8 cellular contexts compared by ENCODE assay signal in the genomic region with DNA sequence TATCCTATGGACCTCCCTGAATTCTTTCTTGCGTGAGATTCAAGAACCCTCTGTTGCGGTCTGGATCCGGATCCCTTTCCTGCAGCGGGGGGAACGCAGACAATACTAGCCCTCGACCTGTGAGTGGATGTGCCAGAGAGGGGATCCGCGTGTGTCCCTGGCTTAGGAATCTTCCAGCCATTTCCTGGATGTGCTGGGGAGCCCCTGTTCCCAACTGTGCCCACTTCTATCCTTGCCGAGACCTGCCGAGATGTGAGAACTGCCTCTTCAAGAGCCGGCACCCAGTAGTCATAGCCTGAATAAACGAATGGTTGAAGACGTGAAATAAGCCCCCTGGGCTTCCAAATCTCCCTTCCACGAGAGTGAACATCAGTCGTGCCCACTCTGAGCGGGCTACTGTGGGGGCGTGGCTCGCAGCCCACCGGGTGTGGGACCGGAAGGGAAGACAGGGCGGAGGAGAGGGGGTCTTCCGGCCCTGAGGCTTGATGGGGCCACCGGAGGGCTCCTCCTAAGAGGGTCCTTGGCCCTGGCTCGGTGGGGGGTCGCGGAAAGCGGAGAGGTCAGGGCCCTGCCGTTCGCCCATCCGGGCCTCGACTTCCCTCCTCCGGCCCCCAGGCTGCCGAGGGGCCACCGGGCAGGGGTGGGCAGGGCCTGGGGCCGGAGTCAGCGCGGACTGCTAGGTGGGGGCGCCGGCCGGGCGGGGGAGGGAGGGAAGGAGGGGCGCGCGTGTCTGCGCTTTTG. TPM values are rescaled to one million over a fixed set of nuclear protein-coding genes. Genes with fewer than 3 reads are reported as not detected.
DNase-seq lines count a peak whose midpoint lies in the region; ATAC-seq, FAIRE-seq and TF ChIP-seq lines count a peak whose summit lies in the region.

No MANE protein-coding gene starts in this region.

- H2BK15ac ChIP-seq in H1 (ENCODE audit: low read length) = 0 out of 2 replicates have a peak overlapping the region, but pooled peaks have one; percentile 61

- no peaks in the 10 kb centered on the region for H3K79me1 ChIP-seq in H1 (ENCODE audit: low read depth, low read length)

- no peak overlapping the region; the same call in 1 of the 2 replicates for H4K8ac ChIP-seq in H1 (ENCODE audit: extremely low read depth, insufficient read depth, low read length)

- H3K56ac ChIP-seq in H1 (replicated peaks; ENCODE audit: insufficient read length, low read depth, low read length) = peak overlapping the region; percentile 71

- H3K4me1 ChIP-seq in Karpas-422 (ENCODE audit: low read length) (peaks cover 19% of the 10 kb centered on the region), H1 (replicated peaks in 1 of 4; ENCODE audit: control insufficient read depth in 3 of 4, insufficient read depth in 4 of 4, low read length in 3 of 4) (peaks cover 6 to 11% (median 8%) of the 10 kb centered on the region in 4 experiments)

- no peak overlapping the region for H2BK20ac ChIP-seq in H1 (ENCODE audit: low read length)

- no peaks in the 10 kb centered on the region for H3K27me3 ChIP-seq in Karpas-422 (ENCODE audit: low read length)
- no peaks in the 10 kb centered on the region; a peak in 1 of 7 replicates for H3K27me3 ChIP-seq in H1 (replicated peaks in 1 of 4; ENCODE audit: control insufficient read depth in 3 of 4, extremely low read depth in 1 of 4, insufficient read depth in 3 of 4, low read length in 3 of 4)

- H3K4me3 Mint-ChIP-seq in natural killer cell treated with Interleukin-12 subunit alpha and Interleukin-12 subunit beta and Interleukin-15 and Interleukin-18, amount 100 ng/mL, for 72 hours = peak overlapping the region; percentile 85

- H3K9me3 ChIP-seq in Karpas-422 (ENCODE audit: low read length) (no peaks in the 10 kb centered on the region), H1 (ENCODE audit: insufficient read depth in 2 of 2, low read depth in 1 of 2, low read length in 1 of 2) (no peaks in the 10 kb centered on the region)

- H3K9me2 ChIP-seq in Karpas-422 (replicated peaks; ENCODE audit: insufficient read depth, low read length) = no peaks in the 10 kb centered on the region

- no peak overlapping the region for H3K14ac ChIP-seq in H1 (ENCODE audit: insufficient read length)

- peak overlapping the region; percentile 91 for H3K4me2 ChIP-seq in Karpas-422 (ENCODE audit: low read depth, low read length, poor library complexity, severe bottlenecking)
- peak overlapping the region; percentile 92 to 97 for H3K4me2 ChIP-seq in H1 (ENCODE audit: insufficient read depth in 1 of 2, low read depth in 2 of 2, low read length in 2 of 2)

- H3K4me3 ChIP-seq in Karpas-422 (ENCODE audit: low read length) = peak overlapping the region; percentile 97
- H3K4me3 ChIP-seq in H1 (ENCODE audit: extremely low read depth in 1 of 4, insufficient read depth in 2 of 4, low read depth in 3 of 4, low read length in 4 of 4) = peak overlapping the region; percentile 66 to 100 (median 76)

- no peak overlapping the region for H2AK5ac ChIP-seq in H1 (ENCODE audit: low read depth, low read length)

- H3K4ac ChIP-seq in H1 (replicated peaks; ENCODE audit: insufficient read length, low read depth, low read length) = no peak overlapping the region

- H3K23me2 ChIP-seq in H1 (ENCODE audit: low read depth, low read length) = peaks cover 8% of the 10 kb centered on the region; the same call in 1 of the 2 replicates

- H2BK5ac ChIP-seq in H1 (ENCODE audit: low read depth, low read length) = peak overlapping the region; percentile 88; the same call in 1 of the 2 replicates

- ATAC-seq in GM19467 (IDR thresholded peaks at IDR 0.05; ENCODE audit: unreplicated experiment) (peak; percentile 13), GM18858 (IDR thresholded peaks at IDR 0.05; ENCODE audit: unreplicated experiment) (no peak)
- ATAC-seq in natural killer cell treated with Interleukin-12 subunit alpha and Interleukin-12 subunit beta and Interleukin-15 and Interleukin-18, amount 100 ng/mL, for 72 hours = peak in 1 of 2 donors; percentile 13

- H2AFZ ChIP-seq in Karpas-422 (ENCODE audit: low read length) (peak overlapping the region; percentile 82; the same call in 1 of the 2 replicates), H1 (ENCODE audit: low read length) (peak overlapping the region; percentile 47; the same call in 1 of the 2 replicates)

- peaks cover 4 to 7% of the 10 kb centered on the region in 2 donors for H3K4me1 Mint-ChIP-seq in natural killer cell treated with Interleukin-12 subunit alpha and Interleukin-12 subunit beta and Interleukin-15 and Interleukin-18, amount 100 ng/mL, for 72 hours (ENCODE audit: low read depth in 2 of 2)

- no peaks in the 10 kb centered on the region for H3K36me3 Mint-ChIP-seq in natural killer cell treated with Interleukin-12 subunit alpha and Interleukin-12 subunit beta and Interleukin-15 and Interleukin-18, amount 100 ng/mL, for 72 hours

- H2BK12ac ChIP-seq in H1 (ENCODE audit: low read depth, low read length) = no peak overlapping the region

- POLR2A ChIA-PET in H1 (lab: Charles Lee; ENCODE audit: partially characterized antibody) = interaction anchor here (0.8 to 0.9 kb wide), 2 partner anchors 22 kb away, joined by 3 to 5 read pairs; no protein-coding TSS in a partner anchor

- H4K91ac ChIP-seq in H1 (replicated peaks; ENCODE audit: insufficient read length, low read length) = no peak overlapping the region

- TF ChIP-seq RAD21 in H1 (IDR thresholded peaks at IDR 0.05 in 1 of 2, conservative IDR thresholded peaks at IDR 0.05 in 1 of 2; ENCODE audit: low read depth in 2 of 2, low read length in 2 of 2) = no peak

- peak overlapping the region in 1 of 2 donors; percentile 68 for H3K27ac Mint-ChIP-seq in natural killer cell treated with Interleukin-12 subunit alpha and Interleukin-12 subunit beta and Interleukin-15 and Interleukin-18, amount 100 ng/mL, for 72 hours

- H3K36me3 ChIP-seq in Karpas-422 (ENCODE audit: insufficient read depth, low read length) (no peaks in the 10 kb centered on the region), H1 (ENCODE audit: control insufficient read depth in 2 of 4, insufficient read depth in 4 of 4, low read length in 3 of 4) (peaks cover 0 to 4% (median under 1%) of the 10 kb centered on the region in 4 experiments; a peak in 3 of 8 replicates)

- CTCF ChIA-PET in H1 (lab: Charles Lee; ENCODE audit: partially characterized antibody) = interaction anchor here (1.0 to 5.8 kb wide), 2 partner anchors 52 to 91 kb away, joined by 3 to 42 read pairs; no protein-coding TSS in a partner anchor

- H3K27me3 Mint-ChIP-seq in natural killer cell treated with Interleukin-12 subunit alpha and Interleukin-12 subunit beta and Interleukin-15 and Interleukin-18, amount 100 ng/mL, for 72 hours = no peaks in the 10 kb centered on the region

- H3K23ac ChIP-seq in H1 (ENCODE audit: insufficient read length) = no peak overlapping the region

- no peak overlapping the region for H3K27ac ChIP-seq in Karpas-422 (ENCODE audit: low read length)
- H3K27ac ChIP-seq in H1 (ENCODE audit: low read depth, low read length) = no peak overlapping the region

- H3K79me2 ChIP-seq in Karpas-422 (ENCODE audit: low read length) (peaks cover 5% of the 10 kb centered on the region; the same call in 1 of the 2 replicates), H1 (ENCODE audit: control insufficient read depth in 1 of 2, insufficient read depth in 2 of 2, low read length in 2 of 2) (no peaks in the 10 kb centered on the region)

- H3K9me3 Mint-ChIP-seq in natural killer cell treated with Interleukin-12 subunit alpha and Interleukin-12 subunit beta and Interleukin-15 and Interleukin-18, amount 100 ng/mL, for 72 hours = no peaks in the 10 kb centered on the region

- TF ChIP-seq POLR2A in H1 (IDR thresholded peaks at IDR 0.05; ENCODE audit: control extremely low read depth in 1 of 2, low read depth in 2 of 2, low read length in 2 of 2) = no peak

- H2BK120ac ChIP-seq in H1 (replicated peaks; ENCODE audit: low read depth, low read length) = no peak overlapping the region

- H3K9ac ChIP-seq in Karpas-422 (ENCODE audit: low read length) (peak overlapping the region; percentile 93), H1 (replicated peaks in 1 of 4; ENCODE audit: extremely low read depth in 1 of 4, low read depth in 3 of 4, low read length in 3 of 4) (no peak overlapping the region; a peak in 1 of 7 replicates)

- peak overlapping the region; percentile 71 for H3K18ac ChIP-seq in H1 (ENCODE audit: extremely low read depth, low read length)

- TF ChIP-seq EP300 in H1 (IDR thresholded peaks at IDR 0.05; ENCODE audit: borderline replicate concordance in 1 of 2, low read depth in 2 of 2, low read length in 2 of 2) = no peak

- H4K5ac ChIP-seq in H1 (ENCODE audit: insufficient read length, low read depth, low read length) = peak overlapping the region; percentile 32

- H4K20me1 ChIP-seq in Karpas-422 (ENCODE audit: insufficient read depth, low read depth, low read length) (no peaks in the 10 kb centered on the region), H1 (replicated peaks in 1 of 2; ENCODE audit: control insufficient read depth in 1 of 2, insufficient read depth in 2 of 2, low read length in 2 of 2) (no peaks in the 10 kb centered on the region)

- FAIRE-seq in H1 (lab: Jason Lieb, UNC) = no peak

- no peak for TF ChIP-seq CTCF in H1 (IDR thresholded peaks at IDR 0.05; ENCODE audit: control extremely low read depth in 1 of 3, insufficient read depth in 1 of 3, low read depth in 1 of 3, low read length in 3 of 3)

- 16% methylated on average over 30 of the region's 45 CpGs; no CpG with 5 or more reads in 1 of the 2 experiments for WGBS in H1 (ENCODE audit: extremely low coverage in 1 of 2, insufficient coverage in 1 of 2, insufficient read length in 1 of 2, insufficient replicate concordance in 2 of 2, low coverage in 1 of 2, low lambda C conversion rate in 2 of 2, missing lambda C conversion rate in 1 of 2), 2 experiments

- DNase-seq in Karpas-422 (no peak), H1 (ENCODE audit: low read depth in 1 of 2, low spot score in 2 of 2) (peak in 1 of 2 experiments; percentile 82), NCI-H2171 (lab: John Stamatoyannopoulos, UW) (no peak), superior temporal gyrus (ENCODE audit: extremely low spot score) (no peak), kidney glomerular epithelial cell (lab: John Stamatoyannopoulos, UW) (no peak)
- DNase-seq in natural killer cell treated with Interleukin-12 subunit alpha and Interleukin-12 subunit beta and Interleukin-15 and Interleukin-18, amount 100 ng/mL, for 72 hours (ENCODE audit: low spot score) = no peak

RNA-seq across cellular contexts. Expression of a gene that starts 1.3 kb away (rescaled TPM):
- total RNA-seq in Karpas-422 (2014; rRNA removed; shearing (Covaris generic); ENCODE audit: low replicate concordance) = 25.9 and 32.5 TPM in 2 replicates
- total RNA-seq in H1 (2021; fragmentation: NEBNext Ultra II Directional; extraction: Animal tissue kit (Norgen Biotek cat#: 25700)) = 43.7 and 47.7 TPM in 2 replicates
- polyA plus RNA-seq in H1 (2011; rRNA removed) = 35.6 and 36.2 TPM in 2 replicates
- 48.9 TPM for polyA plus RNA-seq in H1 (2011; cell fraction: cytosol; rRNA removed)
- 165 TPM for polyA plus RNA-seq in H1 (2011; cell fraction: nucleus; rRNA removed)
- polyA plus RNA-seq in H1 (2012, experiment 1 of 2) = 46.0 to 56.1 TPM (median 51.1 TPM) in 4 replicates
- polyA plus RNA-seq in H1 (2012, experiment 2 of 2) = 2.9 TPM
- 23.8 TPM for polyA plus RNA-seq in H1 (2013, experiment 1 of 2)
- polyA plus RNA-seq in H1 (2013, experiment 2 of 2) = 18.9 TPM
- polyA minus RNA-seq in H1 (2011; rRNA and poly(A)+ RNA removed) = 53.7 and 59.6 TPM in 2 replicates
- polyA minus RNA-seq in H1 (2011; cell fraction: cytosol; rRNA and poly(A)+ RNA removed) = 34.9 TPM
- 91.0 TPM for polyA minus RNA-seq in H1 (2011; cell fraction: nucleus; rRNA and poly(A)+ RNA removed)
- total RNA-seq in natural killer cell treated with Interleukin-12 subunit alpha and Interleukin-12 subunit beta and Interleukin-15 and Interleukin-18, amount 100 ng/mL, for 72 hours = 10 to 100 TPM; 15.1 to 23.8 TPM

RNA-seq across cellular contexts. Expression of a gene that starts 14.9 kb away (rescaled TPM):
- not detected in 2 replicates for total RNA-seq in Karpas-422 (2014; rRNA removed; shearing (Covaris generic); ENCODE audit: low replicate concordance)
- not detected in 2 replicates for total RNA-seq in H1 (2021; fragmentation: NEBNext Ultra II Directional; extraction: Animal tissue kit (Norgen Biotek cat#: 25700))
- not detected in 2 replicates for polyA plus RNA-seq in H1 (2011; rRNA removed)
- polyA plus RNA-seq in H1 (2011; cell fraction: cytosol; rRNA removed) = not detected
- not detected for polyA plus RNA-seq in H1 (2011; cell fraction: nucleus; rRNA removed)
- not detected in 4 replicates for polyA plus RNA-seq in H1 (2012, experiment 1 of 2)
- not detected for polyA plus RNA-seq in H1 (2012, experiment 2 of 2)
- not detected for polyA plus RNA-seq in H1 (2013, experiment 1 of 2)
- polyA plus RNA-seq in H1 (2013, experiment 2 of 2) = not detected
- polyA minus RNA-seq in H1 (2011; rRNA and poly(A)+ RNA removed) = not detected in 2 replicates
- not detected for polyA minus RNA-seq in H1 (2011; cell fraction: cytosol; rRNA and poly(A)+ RNA removed)
- not detected for polyA minus RNA-seq in H1 (2011; cell fraction: nucleus; rRNA and poly(A)+ RNA removed)
- total RNA-seq in natural killer cell treated with Interleukin-12 subunit alpha and Interleukin-12 subunit beta and Interleukin-15 and Interleukin-18, amount 100 ng/mL, for 72 hours = not detected

RNA-seq across cellular contexts. Expression of a gene that starts 39.7 kb away (rescaled TPM):
- not detected in 2 replicates for total RNA-seq in Karpas-422 (2014; rRNA removed; shearing (Covaris generic); ENCODE audit: low replicate concordance)
- total RNA-seq in H1 (2021; fragmentation: NEBNext Ultra II Directional; extraction: Animal tissue kit (Norgen Biotek cat#: 25700)) = 10.7 and 12.0 TPM in 2 replicates
- polyA plus RNA-seq in H1 (2011; rRNA removed) = 1.9 and 3.3 TPM in 2 replicates
- polyA plus RNA-seq in H1 (2011; cell fraction: cytosol; rRNA removed) = 2.3 TPM
- 9.5 TPM for polyA plus RNA-seq in H1 (2011; cell fraction: nucleus; rRNA removed)
- polyA plus RNA-seq in H1 (2012, experiment 1 of 2) = 5.2 to 7.9 TPM (median 6.6 TPM) in 4 replicates
- 5.2 TPM for polyA plus RNA-seq in H1 (2012, experiment 2 of 2)
- 8.3 TPM for polyA plus RNA-seq in H1 (2013, experiment 1 of 2)
- 7.8 TPM for polyA plus RNA-seq in H1 (2013, experiment 2 of 2)
- polyA minus RNA-seq in H1 (2011; rRNA and poly(A)+ RNA removed) = 4.5 and 5.1 TPM in 2 replicates
- polyA minus RNA-seq in H1 (2011; cell fraction: cytosol; rRNA and poly(A)+ RNA removed) = 7.1 TPM
- 5.7 TPM for polyA minus RNA-seq in H1 (2011; cell fraction: nucleus; rRNA and poly(A)+ RNA removed)
- total RNA-seq in natural killer cell treated with Interleukin-12 subunit alpha and Interleukin-12 subunit beta and Interleukin-15 and Interleukin-18, amount 100 ng/mL, for 72 hours = not detected

RNA-seq across cellular contexts. Expression of a gene that starts 51.3 kb away (rescaled TPM):
- total RNA-seq in Karpas-422 (2014; rRNA removed; shearing (Covaris generic); ENCODE audit: low replicate concordance) = 33.3 and 42.1 TPM in 2 replicates
- 169 and 170 TPM in 2 replicates for total RNA-seq in H1 (2021; fragmentation: NEBNext Ultra II Directional; extraction: Animal tissue kit (Norgen Biotek cat#: 25700))
- 36.2 and 67.2 TPM in 2 replicates for polyA plus RNA-seq in H1 (2011; rRNA removed)
- polyA plus RNA-seq in H1 (2011; cell fraction: cytosol; rRNA removed) = 86.8 TPM
- polyA plus RNA-seq in H1 (2011; cell fraction: nucleus; rRNA removed) = 24.5 TPM
- 111 to 179 TPM (median 130 TPM) in 4 replicates for polyA plus RNA-seq in H1 (2012, experiment 1 of 2)
- 16.1 TPM for polyA plus RNA-seq in H1 (2012, experiment 2 of 2)
- 264 TPM for polyA plus RNA-seq in H1 (2013, experiment 1 of 2)
- 334 TPM for polyA plus RNA-seq in H1 (2013, experiment 2 of 2)
- 66.5 and 93.6 TPM in 2 replicates for polyA minus RNA-seq in H1 (2011; rRNA and poly(A)+ RNA removed)
- 59.4 TPM for polyA minus RNA-seq in H1 (2011; cell fraction: cytosol; rRNA and poly(A)+ RNA removed)
- polyA minus RNA-seq in H1 (2011; cell fraction: nucleus; rRNA and poly(A)+ RNA removed) = 47.6 TPM
- total RNA-seq in natural killer cell treated with Interleukin-12 subunit alpha and Interleukin-12 subunit beta and Interleukin-15 and Interleukin-18, amount 100 ng/mL, for 72 hours = 10 to 100 TPM; 46.3 to 60.5 TPM

Comparison
In these comparisons a context has a peak if more than half of its experiments do, and no peak if none do; other contexts are left out.
1. RNA of a gene that starts 39.7 kb away (total RNA-seq): 10.7 to 12.0 TPM in H1; not detected in Karpas-422 and not detected in natural killer cell treated with Interleukin-12 subunit alpha and Interleukin-12 subunit beta and Interleukin-15 and Interleukin-18, amount 100 ng/mL, for 72 hours; every median in the first group is over 10 times any median in the second.